ENCODE assay signal across 8 cellular contexts in the genomic region with DNA sequence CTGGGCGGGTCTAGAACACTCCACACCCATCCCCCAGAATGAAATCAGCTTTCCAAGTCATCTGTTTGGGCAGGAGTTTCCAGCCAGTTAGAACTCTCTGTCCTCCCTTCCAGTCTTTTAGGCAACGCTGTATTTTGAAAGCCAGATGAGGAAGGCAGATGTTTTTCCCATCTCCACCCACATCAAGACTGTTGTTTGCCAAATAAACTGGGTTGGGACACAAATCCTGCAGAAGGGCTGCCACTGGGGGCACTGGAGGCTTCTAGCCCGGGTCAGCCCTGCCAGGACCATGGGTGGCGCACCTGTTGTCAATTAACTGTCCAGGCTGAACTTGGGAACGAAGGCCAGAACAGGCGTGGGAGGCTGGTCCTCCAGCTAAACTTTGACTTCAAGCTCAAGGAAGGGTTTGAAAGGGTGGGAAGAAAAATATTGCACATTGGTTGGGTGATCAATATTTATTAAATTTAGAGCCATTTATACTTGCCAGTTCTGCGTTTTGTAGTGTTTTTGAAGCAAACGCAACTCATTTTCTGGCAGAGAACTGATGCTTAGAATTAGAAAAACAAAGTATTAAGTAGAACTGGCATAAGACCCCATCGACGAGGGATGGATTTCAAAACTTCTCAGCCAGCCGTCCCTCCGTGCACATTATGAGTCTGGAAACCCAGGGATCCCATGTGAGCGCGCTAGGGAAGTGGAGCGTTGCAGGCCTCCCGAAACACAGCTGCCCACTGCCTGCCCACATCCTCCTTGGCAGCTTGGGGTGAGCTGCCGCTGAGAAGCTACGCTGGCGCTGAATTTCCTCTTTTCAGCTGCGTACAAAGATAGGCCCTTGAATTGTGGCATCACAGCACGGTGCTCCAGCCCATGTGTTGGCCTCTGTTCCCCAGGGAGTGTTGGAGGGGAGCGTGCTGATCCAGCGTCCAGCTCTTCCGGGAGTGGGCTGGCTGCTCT.
DNase-seq lines count a peak whose midpoint lies in the region; ATAC-seq and TF ChIP-seq lines count a peak whose summit lies in the region.

No MANE protein-coding gene starts in this region.

- H3K27me3 ChIP-seq in mucosa of rectum (ENCODE audit: control insufficient read depth in 2 of 2, insufficient read depth in 2 of 2, low read length in 2 of 2), result no peaks in the 10 kb centered on the region

- no peaks in the 10 kb centered on the region for H3K27me3 Mint-ChIP-seq in chondrocyte (ENCODE audit: low read depth)
- H3K27me3 Mint-ChIP-seq in progenitor cell of endocrine pancreas, result peaks cover 50% of the 10 kb centered on the region

- no peak overlapping the region for H3K27ac Mint-ChIP-seq in chondrocyte (ENCODE audit: unreplicated experiment)
- H3K27ac Mint-ChIP-seq in progenitor cell of endocrine pancreas, result no peak overlapping the region

- H3K4me1 Mint-ChIP-seq in chondrocyte (ENCODE audit: low read depth), result peaks cover 13% of the 10 kb centered on the region
- H3K4me1 Mint-ChIP-seq in progenitor cell of endocrine pancreas (ENCODE audit: low read depth), result no peaks in the 10 kb centered on the region

- no peak overlapping the region for H3K9ac ChIP-seq in mucosa of rectum (ENCODE audit: low read depth in 1 of 2, low read length in 2 of 2)

- no peak overlapping the region for H3K4me3 ChIP-seq in mucosa of rectum (ENCODE audit: low read length in 2 of 2)

- peaks cover 3 to 5% of the 10 kb centered on the region in 2 donors for H3K4me1 ChIP-seq in mucosa of rectum (ENCODE audit: control insufficient read depth in 2 of 2, insufficient read depth in 2 of 2, low read length in 2 of 2)

- peak; percentile 13 for TF ChIP-seq CTCF in chondrocyte (IDR thresholded peaks at IDR 0.05)
- TF ChIP-seq CTCF in progenitor cell of endocrine pancreas (IDR thresholded peaks at IDR 0.05; ENCODE audit: unreplicated experiment), result no peak

- TF ChIP-seq RAD21 in Ishikawa (IDR thresholded peaks at IDR 0.05; ENCODE audit: low read depth), result 0 out of 2 replicates have a peak, but pooled peaks have one; percentile 7

- ATAC-seq in GM19452 (IDR thresholded peaks at IDR 0.05; ENCODE audit: unreplicated experiment), result peak; percentile 38

- H3K27ac ChIP-seq in mucosa of rectum (ENCODE audit: low read depth in 2 of 2, low read length in 2 of 2), result peak overlapping the region; percentile 35 to 56

- H3K4me3 Mint-ChIP-seq in chondrocyte (ENCODE audit: unreplicated experiment), result no peak overlapping the region
- H3K4me3 Mint-ChIP-seq in progenitor cell of endocrine pancreas (ENCODE audit: low read depth), result no peak overlapping the region

- no peaks in the 10 kb centered on the region for H3K36me3 ChIP-seq in mucosa of rectum (ENCODE audit: control insufficient read depth in 2 of 2, insufficient read depth in 2 of 2, low read length in 2 of 2)

- H3K9me3 ChIP-seq in mucosa of rectum (ENCODE audit: control insufficient read depth in 2 of 2, low read length in 2 of 2), result no peaks in the 10 kb centered on the region

- DNase-seq in AG08396 (ENCODE audit: low spot score) (peak; percentile 41), chondrocyte (ENCODE audit: low spot score) (no peak), progenitor cell of endocrine pancreas (ENCODE audit: low spot score, unreplicated experiment) (no peak), GOT3 (lab: John Stamatoyannopoulos, UW) (no peak)
- DNase-seq in activated CD4-positive, alpha-beta T cell treated with anti-CD3 and anti-CD28 coated beads for 4 hours, result no peak

- no peaks in the 10 kb centered on the region for H3K36me3 Mint-ChIP-seq in chondrocyte (ENCODE audit: low read depth)
- H3K36me3 Mint-ChIP-seq in progenitor cell of endocrine pancreas (ENCODE audit: insufficient read depth), result no peaks in the 10 kb centered on the region

- no peak for TF ChIP-seq EP300 in Ishikawa (IDR thresholded peaks at IDR 0.05; ENCODE audit: borderline replicate concordance)

- no peaks in the 10 kb centered on the region for H3K9me3 Mint-ChIP-seq in chondrocyte (ENCODE audit: low read depth)
- no peaks in the 10 kb centered on the region for H3K9me3 Mint-ChIP-seq in progenitor cell of endocrine pancreas (ENCODE audit: low read depth)

TF ChIP-seq in Ishikawa, 13 proteins besides CTCF, POLR2A, EP300 and RAD21:
- TF ChIP-seq ZBTB7A (IDR thresholded peaks at IDR 0.05; ENCODE audit: low read depth), result no peak
- TF ChIP-seq, protein P1, sequence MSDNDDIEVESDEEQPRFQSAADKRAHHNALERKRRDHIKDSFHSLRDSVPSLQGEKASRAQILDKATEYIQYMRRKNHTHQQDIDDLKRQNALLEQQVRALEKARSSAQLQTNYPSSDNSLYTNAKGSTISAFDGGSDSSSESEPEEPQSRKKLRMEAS (IDR thresholded peaks at IDR 0.05), result no peak
- TF ChIP-seq YY1 (IDR thresholded peaks at IDR 0.05; ENCODE audit: low read depth), result no peak
- TF ChIP-seq CREB1 (IDR thresholded peaks at IDR 0.05; ENCODE audit: low read depth), result no peak
- TF ChIP-seq CEBPB (IDR thresholded peaks at IDR 0.05), result no peak
- TF ChIP-seq FOXM1 (IDR thresholded peaks at IDR 0.05; ENCODE audit: borderline replicate concordance, low read depth), result no peak
- TF ChIP-seq NFIC (IDR thresholded peaks at IDR 0.05), result no peak
TF ChIP-seq in Ishikawa: peak in this region for 0.
